Comparison of ENCODE assay signal across 3 cellular contexts in the genomic region with DNA sequence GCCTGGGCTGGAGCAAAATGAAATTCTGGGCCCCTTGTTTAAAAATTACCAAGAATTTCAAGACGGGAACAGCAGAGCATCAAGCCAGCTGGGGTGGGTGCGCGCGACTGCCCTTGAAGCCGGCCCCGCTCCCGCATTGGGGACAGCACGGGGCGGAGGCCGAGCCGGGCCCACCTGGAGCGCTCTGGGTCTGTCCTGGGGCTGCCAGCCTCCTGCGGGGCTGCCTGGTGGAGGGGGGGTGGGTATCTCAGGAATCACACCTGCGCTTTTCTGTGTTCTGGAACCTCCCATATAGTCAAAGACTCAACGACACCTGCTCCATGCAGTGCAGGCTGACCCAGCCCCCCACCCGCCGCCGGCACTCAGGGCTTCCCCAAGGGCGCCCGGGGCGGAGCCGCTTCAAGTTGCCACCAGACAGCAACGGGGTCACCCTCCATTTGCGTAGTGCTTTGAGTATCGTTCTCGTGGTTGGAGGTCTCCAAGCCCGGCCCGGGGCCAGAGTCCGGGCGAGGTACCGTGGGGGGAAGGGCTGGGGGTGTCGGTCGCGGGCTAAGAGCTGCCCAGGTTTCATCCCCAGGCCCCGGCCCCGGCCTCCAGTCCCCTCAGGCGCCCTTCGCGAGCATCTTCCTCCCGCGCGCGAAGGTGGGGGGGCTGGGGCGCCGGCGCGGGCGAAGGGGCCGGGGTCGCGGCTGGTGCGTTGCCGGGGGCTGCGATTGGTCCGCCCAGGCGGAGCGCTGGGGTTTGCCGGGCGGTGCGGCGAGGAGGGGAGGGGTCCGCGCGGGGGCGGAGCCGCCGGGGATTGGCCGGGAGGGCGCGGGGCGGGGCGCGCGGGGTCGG.
TF ChIP-seq lines count a peak whose summit lies in the region.

No MANE protein-coding gene starts in this region.

TF ChIP-seq in SK-N-SH, 30 proteins besides CTCF, POLR2A, EP300 and RAD21:
- TF ChIP-seq, protein P1, sequence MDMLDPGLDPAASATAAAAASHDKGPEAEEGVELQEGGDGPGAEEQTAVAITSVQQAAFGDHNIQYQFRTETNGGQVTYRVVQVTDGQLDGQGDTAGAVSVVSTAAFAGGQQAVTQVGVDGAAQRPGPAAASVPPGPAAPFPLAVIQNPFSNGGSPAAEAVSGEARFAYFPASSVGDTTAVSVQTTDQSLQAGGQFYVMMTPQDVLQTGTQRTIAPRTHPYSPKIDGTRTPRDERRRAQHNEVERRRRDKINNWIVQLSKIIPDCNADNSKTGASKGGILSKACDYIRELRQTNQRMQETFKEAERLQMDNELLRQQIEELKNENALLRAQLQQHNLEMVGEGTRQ (IDR thresholded peaks at IDR 0.05; ENCODE audit: borderline replicate concordance, low read depth, low read length): no peak
- no peak for TF ChIP-seq GABPA (IDR thresholded peaks at IDR 0.05; ENCODE audit: low read depth)
- TF ChIP-seq NFIC (IDR thresholded peaks at IDR 0.05; ENCODE audit: borderline replicate concordance): no peak
- no peak for TF ChIP-seq FOXJ3 (CRISPR knock-in tag; IDR thresholded peaks at IDR 0.05)
TF ChIP-seq in SK-N-SH: peak in this region for 0.

TF ChIP-seq in SK-N-SH treated with all-trans-retinoic acid at 6 μM for 48 hours, 23 proteins besides CTCF, POLR2A, EP300 and RAD21:
- no peak for TF ChIP-seq TCF4 (CRISPR knock-in tag; IDR thresholded peaks at IDR 0.05; ENCODE audit: borderline replicate concordance)
- no peak for TF ChIP-seq ZC3H10 (CRISPR knock-in tag; IDR thresholded peaks at IDR 0.05)
- no peak for TF ChIP-seq OSR1 (CRISPR knock-in tag; IDR thresholded peaks at IDR 0.05)
- no peak for TF ChIP-seq CREB5 (CRISPR knock-in tag; IDR thresholded peaks at IDR 0.05; ENCODE audit: low read depth)
- no peak for TF ChIP-seq CSRNP3 (CRISPR knock-in tag; IDR thresholded peaks at IDR 0.05)
- no peak for TF ChIP-seq ZNF70 (CRISPR knock-in tag; IDR thresholded peaks at IDR 0.05)

TF ChIP-seq in H1, 55 proteins besides CTCF, POLR2A, EP300 and RAD21:
- TF ChIP-seq TAF1 (IDR thresholded peaks at IDR 0.05; ENCODE audit: low read depth, low read length): 0 out of 2 replicates have a peak, but pooled peaks have one; percentile 4
- no peak for TF ChIP-seq FOSL1 (IDR thresholded peaks at IDR 0.05; ENCODE audit: insufficient read depth, low read depth, low read length)
- TF ChIP-seq ASH2L (IDR thresholded peaks at IDR 0.05; ENCODE audit: low read length): peak; percentile 42
- TF ChIP-seq HDAC2 (IDR thresholded peaks at IDR 0.05; ENCODE audit: borderline replicate concordance in 1 of 2, low read depth in 2 of 2, low read length in 2 of 2): peak in 1 of 2 experiments; percentile 17; a peak in 1 of 4 replicates
- TF ChIP-seq KDM4A (IDR thresholded peaks at IDR 0.05; ENCODE audit: low read depth, low read length, severe bottlenecking): peak; percentile 62
- no peak for TF ChIP-seq CHD2 (IDR thresholded peaks at IDR 0.05; ENCODE audit: low read length)
